8 cellular contexts compared by ENCODE assay signal in genomic region chr20:17614176-17614811, GRCh38. TPM values are rescaled to one million over a fixed set of nuclear protein-coding genes. Genes with fewer than 3 reads are reported as not detected.
A peak's percentile ranks its signal among the peaks of the same experiment; 100 is the strongest.
DNase-seq lines count a peak whose midpoint lies in the region; ATAC-seq and TF ChIP-seq lines count a peak whose summit lies in the region.

No MANE protein-coding gene starts in this region.

- peak overlapping the region; percentile 71 for H3K27ac Mint-ChIP-seq in CD8-positive, alpha-beta T cell

- no peaks in the 10 kb centered on the region for H3K27me3 Mint-ChIP-seq in CD8-positive, alpha-beta T cell (ENCODE audit: low read depth)

- 25 to 36% (median 26%) methylated on average over 19 to 20 of the region's 20 CpGs for WGBS in ovary, 3 donors

- TF ChIP-seq EP300 in ovary (IDR thresholded peaks at IDR 0.05), result no peak

- intact Hi-C loops in CD8-positive, alpha-beta T cell (cut with DNase I, micrococcal nuclease), result loop anchor here in 1 of 2 experiments (5.0 kb wide), 1 partner anchor 68 kb away; the partner anchor contains the start of gene RRBP1
- intact Hi-C loops in ovary (cut with DNase I), result loop anchor here in 2 of 4 donors (5.0 kb wide), 1 partner anchor 42 kb away; the partner anchor contains the start of gene DSTN (in 2 of the 2)

- POLR2A ChIA-PET in CD8-positive, alpha-beta T cell (lab: Charles Lee), result no interaction called here

- no peaks in the 10 kb centered on the region for H3K9me3 Mint-ChIP-seq in CD8-positive, alpha-beta T cell

- TF ChIP-seq POLR2A in ovary (IDR thresholded peaks at IDR 0.05), result no peak

- H3K4me1 ChIP-seq in CD8-positive, alpha-beta T cell (ENCODE audit: insufficient read depth, low read length), result peaks cover 38% of the 10 kb centered on the region
- peaks cover 17% of the 10 kb centered on the region for H3K4me1 ChIP-seq in ovary (ENCODE audit: insufficient read depth)

- no peak overlapping the region for H3K4me3 ChIP-seq in CD8-positive, alpha-beta T cell (ENCODE audit: low read depth, low read length)
- no peak overlapping the region for H3K4me3 ChIP-seq in ovary

- no peak overlapping the region for H3K27ac ChIP-seq in CD8-positive, alpha-beta T cell (ENCODE audit: low read depth, low read length)
- peak overlapping the region in 1 of 2 donors; percentile 43 for H3K27ac ChIP-seq in ovary
- H3K27ac ChIP-seq in caudate nucleus (ENCODE audit: low read depth, low read length), result no peak overlapping the region

- TF ChIP-seq CTCF in CD8-positive, alpha-beta T cell (IDR thresholded peaks at IDR 0.05), result no peak
- TF ChIP-seq CTCF in ovary (IDR thresholded peaks at IDR 0.05), result no peak

- no peak overlapping the region for H3K4me3 Mint-ChIP-seq in CD8-positive, alpha-beta T cell

- DNase-seq in CD8-positive, alpha-beta T cell, result peak in 1 of 7 experiments; percentile 45
- peak; percentile 14 for DNase-seq in NCI-H226
- peak; percentile 70 for DNase-seq in fibroblast of gingiva (ENCODE audit: low read depth)
- peak; percentile 81 to 87 (median 83) for DNase-seq in ovary
- DNase-seq in caudate nucleus (lab: John Stamatoyannopoulos, UW), result no peak
- DNase-seq in activated gamma-delta T cell treated with Interleukin-2 at 50 U/mL for 16 hours, result no peak
- no peak for DNase-seq in HCEC 1CT
- DNase-seq in T-helper 9 cell, result no peak

- no peaks in the 10 kb centered on the region for H3K36me3 ChIP-seq in CD8-positive, alpha-beta T cell (ENCODE audit: insufficient read depth, low read length)
- H3K36me3 ChIP-seq in ovary, result no peaks in the 10 kb centered on the region

- peaks cover 10% of the 10 kb centered on the region for H3K36me3 Mint-ChIP-seq in CD8-positive, alpha-beta T cell

- H3K27me3 ChIP-seq in CD8-positive, alpha-beta T cell (ENCODE audit: insufficient read depth, low read length), result no peaks in the 10 kb centered on the region
- no peaks in the 10 kb centered on the region for H3K27me3 ChIP-seq in ovary

- CTCF ChIA-PET in CD8-positive, alpha-beta T cell (lab: Charles Lee), result interaction anchor here (1.3 to 3.2 kb wide), 2 partner anchors 77 to 110 kb away, joined by 5 to 13 read pairs; no protein-coding TSS in a partner anchor

- ATAC-seq in CD8-positive, alpha-beta T cell, result no peak

- no peaks in the 10 kb centered on the region for H3K9me3 ChIP-seq in CD8-positive, alpha-beta T cell (ENCODE audit: low read length)
- no peaks in the 10 kb centered on the region for H3K9me3 ChIP-seq in ovary

- H3K4me1 Mint-ChIP-seq in CD8-positive, alpha-beta T cell (ENCODE audit: low read depth), result peaks cover 36% of the 10 kb centered on the region

RNA-seq across cellular contexts. Expression of gene DSTN, which starts 44.4 kb away (rescaled TPM):
- 10 to 100 TPM; 40.5 to 42.9 TPM for total RNA-seq in CD8-positive, alpha-beta T cell
- total RNA-seq in ovary, result 100 to 1,000 TPM; 162 to 429 (median 299) TPM
- polyA plus RNA-seq in ovary, result 1,000 to 10,000 TPM in 1 of 2 donors, 100 to 1,000 TPM in 1; 404 to 1,033 TPM

Comparison
In these comparisons a context has a peak if more than half of its experiments do, and no peak if none do; other contexts are left out.
1. DNase-seq: peak in NCI-H226 (single experiment), fibroblast of gingiva (single experiment) and ovary (5 of 5); none in caudate nucleus (0 of 61), activated gamma-delta T cell treated with Interleukin-2 at 50 U/mL for 16 hours (single experiment), HCEC 1CT (single experiment) and T-helper 9 cell (single experiment).